Comparison of ENCODE assay signal across 1 cellular context in genomic region chr19:33441828-33442227, GRCh38.
A peak's percentile ranks its signal among the peaks of the same experiment; 100 is the strongest.
TF ChIP-seq lines count a peak whose summit lies in the region.

No MANE protein-coding gene starts in this region.

TF ChIP-seq in HepG2, 621 proteins besides CTCF, POLR2A, EP300 and RAD21 (continued from another document):
- TF ChIP-seq GMEB1 (CRISPR knock-in tag; IDR thresholded peaks at IDR 0.05; ENCODE audit: borderline replicate concordance): no peak
- TF ChIP-seq MBD4 (IDR thresholded peaks at IDR 0.05; ENCODE audit: borderline replicate concordance, low read length): no peak
- no peak for TF ChIP-seq ZFYVE20 (CRISPR knock-in tag; IDR thresholded peaks at IDR 0.05; ENCODE audit: borderline replicate concordance, low read depth)
- no peak for TF ChIP-seq NBN (conservative IDR thresholded peaks at IDR 0.05)
- peak; percentile 62 for TF ChIP-seq HNF4A (CRISPR knock-in tag; IDR thresholded peaks at IDR 0.05)
- TF ChIP-seq NFYB (CRISPR knock-in tag; IDR thresholded peaks at IDR 0.05): no peak
- TF ChIP-seq ZNF292 (CRISPR knock-in tag; IDR thresholded peaks at IDR 0.05; ENCODE audit: borderline replicate concordance, low read depth): no peak
- no peak for TF ChIP-seq HES4 (CRISPR knock-in tag; IDR thresholded peaks at IDR 0.05; ENCODE audit: borderline replicate concordance)
- TF ChIP-seq ZFP36L1 (CRISPR knock-in tag; IDR thresholded peaks at IDR 0.05): no peak
- TF ChIP-seq E2F2 (CRISPR knock-in tag; IDR thresholded peaks at IDR 0.05; ENCODE audit: borderline replicate concordance): no peak
- 0 out of 2 replicates have a peak, but pooled peaks have one; percentile 28 for TF ChIP-seq ZMYM2 (CRISPR knock-in tag; IDR thresholded peaks at IDR 0.05)
- no peak for TF ChIP-seq ETV5 (CRISPR knock-in tag; IDR thresholded peaks at IDR 0.05; ENCODE audit: borderline replicate concordance)
- TF ChIP-seq ZBTB33 (CRISPR knock-in tag; IDR thresholded peaks at IDR 0.05): no peak
- TF ChIP-seq BORCS8-MEF2B (CRISPR knock-in tag; IDR thresholded peaks at IDR 0.05): no peak
- TF ChIP-seq RERE (CRISPR knock-in tag; IDR thresholded peaks at IDR 0.05; ENCODE audit: low read depth): no peak
